In the genomic region with DNA sequence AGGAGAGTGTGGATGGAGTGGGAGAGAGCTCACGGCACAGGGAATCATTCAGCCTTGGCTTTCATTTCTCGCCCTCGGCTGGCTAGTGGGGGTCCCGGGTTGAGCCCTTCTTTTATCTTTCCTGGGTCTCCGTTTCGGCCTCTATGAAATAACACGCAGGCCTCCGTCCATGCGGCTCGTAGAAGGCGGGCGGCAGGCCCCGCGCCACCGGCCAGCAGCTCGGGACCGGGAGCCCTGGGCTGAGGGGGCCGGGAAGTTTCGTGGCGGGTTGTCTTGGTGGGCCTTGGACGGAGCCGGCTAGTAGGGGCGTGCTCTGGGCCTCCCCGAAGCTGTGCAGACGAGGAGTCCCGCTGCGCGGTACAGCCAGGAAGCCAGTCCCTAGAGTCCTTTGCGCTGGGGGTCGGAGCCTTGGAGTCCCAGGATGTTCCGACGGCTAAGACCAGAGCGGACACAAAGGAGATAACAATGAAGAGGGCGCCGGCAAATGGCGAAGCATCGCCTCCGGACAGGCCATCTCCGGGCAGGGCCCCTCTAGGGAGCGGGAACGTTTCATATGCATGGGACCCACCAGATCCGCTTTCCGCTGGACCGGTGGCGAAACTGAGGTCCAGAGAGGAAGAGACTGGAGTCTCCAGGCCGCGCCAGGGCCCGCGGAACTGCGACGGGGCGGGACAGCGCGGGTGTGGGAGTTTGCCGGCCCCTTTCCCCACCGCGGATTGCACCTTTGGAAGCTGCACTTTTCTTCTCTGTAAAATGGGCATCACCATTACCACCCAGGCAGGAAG, we compare ENCODE assay signal across 9 cellular contexts. TPM values are rescaled to one million over a fixed set of nuclear protein-coding genes. Genes with fewer than 3 reads are reported as not detected.
DNase-seq lines count a peak whose midpoint lies in the region; ATAC-seq and TF ChIP-seq lines count a peak whose summit lies in the region.
"Had no signal": no experiment of that assay in that cellular context is flagged by ENCODE, and none has a peak within 500 bp of the region (broad histone marks: within the 10 kb centered on the region; RNA-seq: fewer than 3 reads in every experiment).

No MANE protein-coding gene starts in this region.

- no peak overlapping the region for H4K8ac ChIP-seq in trophoblast cell (ENCODE audit: low read depth, low read length)

- no peak for ATAC-seq in GM18861 (IDR thresholded peaks at IDR 0.05; ENCODE audit: unreplicated experiment)

- no peaks in the 10 kb centered on the region for H3K9me3 Mint-ChIP-seq in Caco-2 (ENCODE audit: unreplicated experiment)

- no peaks in the 10 kb centered on the region for H3K27me3 ChIP-seq in Caco-2 (replicated peaks; ENCODE audit: control insufficient read depth, insufficient read depth, low read length)
- H3K27me3 ChIP-seq in OCI-LY3 (ENCODE audit: low read depth, low read length): peaks cover 42% of the 10 kb centered on the region
- peaks cover 15 to 57% (median 55%) of the 10 kb centered on the region in 4 donors for H3K27me3 ChIP-seq in esophagus muscularis mucosa
- peaks cover 49% of the 10 kb centered on the region for H3K27me3 ChIP-seq in trophoblast cell (ENCODE audit: insufficient read depth, low read length)

- H3K4me3 Mint-ChIP-seq in Caco-2 (ENCODE audit: unreplicated experiment): peak overlapping the region; percentile 71

- no peak for TF ChIP-seq POLR2A in esophagus muscularis mucosa (IDR thresholded peaks at IDR 0.05; ENCODE audit: low read depth)

- no peak for DNase-seq in Caco-2
- DNase-seq in esophagus muscularis mucosa (ENCODE audit: extremely low spot score): no peak
- DNase-seq in trophoblast cell: no peak
- DNase-seq in T1000 (lab: John Stamatoyannopoulos, UW): no peak
- no peak for DNase-seq in activated CD4-positive, CD25-positive, alpha-beta regulatory T cell (lab: John Stamatoyannopoulos, UW)
- no peak for DNase-seq in iPS-NIHi7 (ENCODE audit: extremely low spot score)

- no peaks in the 10 kb centered on the region for H3K9me3 ChIP-seq in Caco-2
- H3K9me3 ChIP-seq in OCI-LY3 (ENCODE audit: insufficient read depth, low read length): no peaks in the 10 kb centered on the region
- H3K9me3 ChIP-seq in esophagus muscularis mucosa: no peaks in the 10 kb centered on the region
- peaks cover 3% of the 10 kb centered on the region for H3K9me3 ChIP-seq in trophoblast cell (ENCODE audit: insufficient read depth, low read depth, low read length)

- peaks cover 4% of the 10 kb centered on the region for H3K79me1 ChIP-seq in trophoblast cell (ENCODE audit: low read length)

- H2BK5ac ChIP-seq in trophoblast cell (ENCODE audit: low read depth, low read length, poor library complexity): no peak overlapping the region

- peak overlapping the region; percentile 97 for H3K4me2 ChIP-seq in OCI-LY3 (ENCODE audit: low read length)
- peak overlapping the region; percentile 59 for H3K4me2 ChIP-seq in trophoblast cell (ENCODE audit: low read length)

- no peak overlapping the region for H3K27ac ChIP-seq in OCI-LY3 (ENCODE audit: low read length)
- no peak overlapping the region for H3K27ac ChIP-seq in esophagus muscularis mucosa (replicated peaks in 1 of 4)
- no peak overlapping the region for H3K27ac ChIP-seq in trophoblast cell (ENCODE audit: low read depth, low read length)

- 8% methylated on average over 19 of the region's 57 CpGs for WGBS in esophagus muscularis mucosa
- no CpG with 5 or more reads among the region's 57 CpGs for WGBS in trophoblast cell (ENCODE audit: extremely low coverage, insufficient coverage, insufficient read length)

- H3K9ac ChIP-seq in OCI-LY3 (ENCODE audit: low read length) (peak overlapping the region; percentile 20; the same call in 1 of the 2 replicates), trophoblast cell (ENCODE audit: low read length) (no peak overlapping the region)

- H3K4me1 ChIP-seq in Caco-2 (no peaks in the 10 kb centered on the region), OCI-LY3 (ENCODE audit: low read length) (peaks cover 16% of the 10 kb centered on the region), esophagus muscularis mucosa (peaks cover 51 to 60% (median 57%) of the 10 kb centered on the region in 4 donors), trophoblast cell (ENCODE audit: control insufficient read depth in 1 of 2, insufficient read depth in 2 of 2, low read length in 2 of 2) (peaks cover 10 to 19% of the 10 kb centered on the region in 2 experiments)

- H4K12ac ChIP-seq in trophoblast cell (ENCODE audit: low read depth, low read length): no peak overlapping the region

- no peak overlapping the region for H3K4ac ChIP-seq in trophoblast cell (ENCODE audit: low read depth, low read length)

- TF ChIP-seq CTCF in Caco-2 (IDR thresholded peaks at IDR 0.05; ENCODE audit: insufficient read depth in 1 of 2, low read depth in 1 of 2, low read length in 1 of 2, severe bottlenecking in 1 of 2, unreplicated experiment in 1 of 2): no peak
- no peak for TF ChIP-seq CTCF in OCI-LY3 (IDR thresholded peaks at IDR 0.05; ENCODE audit: low read depth, low read length)
- no peak for TF ChIP-seq CTCF in esophagus muscularis mucosa (IDR thresholded peaks at IDR 0.05)

- no peaks in the 10 kb centered on the region for H3K27me3 Mint-ChIP-seq in Caco-2 (ENCODE audit: insufficient read depth, unreplicated experiment)

- H3K36me3 ChIP-seq in Caco-2 (ENCODE audit: control insufficient read depth, insufficient read depth, low read length) (no peaks in the 10 kb centered on the region), OCI-LY3 (replicated peaks; ENCODE audit: low read depth, low read length) (no peaks in the 10 kb centered on the region), esophagus muscularis mucosa (no peaks in the 10 kb centered on the region), trophoblast cell (ENCODE audit: control insufficient read depth in 1 of 2, insufficient read depth in 2 of 2, low read length in 2 of 2) (no peaks in the 10 kb centered on the region)

- POLR2A ChIA-PET in Caco-2 (lab: Charles Lee): no interaction called here

- CTCF ChIA-PET in Caco-2 (lab: Charles Lee): interaction anchor here (0.8 to 1.7 kb wide), 4 partner anchors 11 to 379 kb away, joined by 3 to 4 read pairs (median 4); a partner anchor contains a TSS

- BruUV-seq in Caco-2 (replicated peaks; lab: Mats Ljungman, UMichigan): no TSS peak

- no peaks in the 10 kb centered on the region for H3K4me1 Mint-ChIP-seq in Caco-2 (ENCODE audit: low read depth, unreplicated experiment)

- no peak overlapping the region for H2BK120ac ChIP-seq in trophoblast cell (ENCODE audit: insufficient read depth, low read length, poor library complexity)

- peak overlapping the region; percentile 24; the same call in 1 of the 2 replicates for H2AFZ ChIP-seq in OCI-LY3 (ENCODE audit: low read depth, low read length)
- H2AFZ ChIP-seq in trophoblast cell (ENCODE audit: insufficient read depth, low read length, poor library complexity): no peak overlapping the region

- no peak overlapping the region for H3K23ac ChIP-seq in trophoblast cell (ENCODE audit: low read length)

- H2BK12ac ChIP-seq in trophoblast cell (ENCODE audit: low read length): no peak overlapping the region

- no peak overlapping the region for H3K14ac ChIP-seq in trophoblast cell (ENCODE audit: low read length)

- H3K79me2 ChIP-seq in OCI-LY3 (ENCODE audit: low read length): no peaks in the 10 kb centered on the region
- peaks cover 2% of the 10 kb centered on the region for H3K79me2 ChIP-seq in trophoblast cell (ENCODE audit: control insufficient read depth, insufficient read depth, low read length, poor library complexity)

- H3K27ac Mint-ChIP-seq in Caco-2 (ENCODE audit: unreplicated experiment): no peak overlapping the region

- no peak overlapping the region for H2AK5ac ChIP-seq in trophoblast cell (ENCODE audit: low read length)

- H4K91ac ChIP-seq in trophoblast cell (ENCODE audit: low read depth, low read length): no peak overlapping the region

- intact Hi-C loops in Caco-2 (cut with micrococcal nuclease; ENCODE audit: unreplicated experiment): loop anchor here (1.0 to 10.0 kb wide), 3 partner anchors 313 to 451 kb away; a partner anchor contains a TSS
- intact Hi-C loops in esophagus muscularis mucosa (cut with DNase I): loop anchor here (2.0 to 10.0 kb wide), 3 partner anchors 291 to 891 kb away; a partner anchor contains a TSS

- peaks cover 14% of the 10 kb centered on the region for H3K36me3 Mint-ChIP-seq in Caco-2 (ENCODE audit: insufficient read depth, unreplicated experiment)

- no peaks in the 10 kb centered on the region for H4K20me1 ChIP-seq in OCI-LY3 (ENCODE audit: insufficient read depth, low read length)

- TF ChIP-seq EP300 in esophagus muscularis mucosa (IDR thresholded peaks at IDR 0.05): no peak

- H3K4me3 ChIP-seq in Caco-2 (ENCODE audit: low read depth, low read length) (peak overlapping the region; percentile 9; the same call in 1 of the 2 replicates), OCI-LY3 (ENCODE audit: low read length) (peak overlapping the region; percentile 80), esophagus muscularis mucosa (peak overlapping the region; percentile 44 to 54 (median 46)), trophoblast cell (ENCODE audit: low read depth, low read length) (no peak overlapping the region)

- no peak overlapping the region for H3K18ac ChIP-seq in trophoblast cell (ENCODE audit: low read length)

RNA-seq across cellular contexts. Expression of a gene that starts 4.3 kb away (rescaled TPM):
- not detected in 2 replicates for total RNA-seq in Caco-2 (2022)
- total RNA-seq in esophagus muscularis mucosa: not detected
- polyA plus RNA-seq in trophoblast cell (2013): not detected in 2 replicates
- total RNA-seq: SK-MEL-5 had no signal

RNA-seq across cellular contexts. Expression of a gene that starts 10.2 kb away (rescaled TPM):
- total RNA-seq in Caco-2 (2022): not detected in 2 replicates
- total RNA-seq in esophagus muscularis mucosa: 1 to 10 TPM in 1 of 4 donors, under 1 TPM in 3; 0.58 to 1.2 (median 0.84) TPM
- 0.11 TPM in 2 replicates for polyA plus RNA-seq in trophoblast cell (2013)
- total RNA-seq: SK-MEL-5 had no signal
